Comparison of ENCODE assay signal across 8 cellular contexts in genomic region chr13:80341098-80341701, GRCh38. TPM values are rescaled to one million over a fixed set of nuclear protein-coding genes. Genes with fewer than 3 reads are reported as not detected.
DNase-seq lines count a peak whose midpoint lies in the region; ATAC-seq and TF ChIP-seq lines count a peak whose summit lies in the region.

Gene SPRY2, minus strand, starts transcription at chr13:80341126. Its CDS starts 3,421 bp downstream, at chr13:80337705.

- H3K9me3 Mint-ChIP-seq in activated CD8-positive, alpha-beta T cell treated with anti-CD3 and anti-CD28 coated beads, Interleukin-2, amount 10 ng/mL, durations not matched to agents 7 days and 5 days (ENCODE audit: insufficient read depth): no peaks in the 10 kb centered on the region
- H3K9me3 Mint-ChIP-seq in mesothelial cell of epicardium: no peaks in the 10 kb centered on the region

- WGBS in esophagus, 2 donors: 1% methylated on average over 29 to 55 of the region's 55 CpGs

- H3K36me3 Mint-ChIP-seq in activated CD8-positive, alpha-beta T cell treated with anti-CD3 and anti-CD28 coated beads, Interleukin-2, amount 10 ng/mL, durations not matched to agents 7 days and 5 days (ENCODE audit: low read depth): no peaks in the 10 kb centered on the region
- peaks cover 13% of the 10 kb centered on the region for H3K36me3 Mint-ChIP-seq in mesothelial cell of epicardium

- H3K9me3 ChIP-seq in esophagus (ENCODE audit: control insufficient read depth in 2 of 2, insufficient read depth in 1 of 2, low read depth in 1 of 2, low read length in 1 of 2): no peaks in the 10 kb centered on the region

- peak; percentile 61 for TF ChIP-seq POLR2A in GM18951 (IDR thresholded peaks at IDR 0.05; ENCODE audit: extremely low read depth, insufficient read depth, insufficient read length)

- POLR2A ChIA-PET in BJ (lab: Charles Lee): interaction anchor here (0.6 to 1.0 kb wide), 3 partner anchors 405 to 744 kb away, joined by 3 to 6 read pairs (median 4); no protein-coding TSS in a partner anchor
- POLR2A ChIA-PET in activated CD8-positive, alpha-beta T cell treated with anti-CD3 and anti-CD28 coated beads, Interleukin-2, amount 10 ng/mL, durations not matched to agents 7 days and 5 days (lab: Charles Lee): no interaction called here

- peak; percentile 71 for ATAC-seq in HG03097 (IDR thresholded peaks at IDR 0.05; ENCODE audit: low FRiP score, unreplicated experiment)
- ATAC-seq in activated CD8-positive, alpha-beta T cell treated with anti-CD3 and anti-CD28 coated beads, Interleukin-2, amount 10 ng/mL, durations not matched to agents 7 days and 5 days: peak; percentile 53

- H3K4me3 ChIP-seq in BJ (ENCODE audit: low read depth, low read length): peak within 1 kb of the TSS; percentile 86
- H3K4me3 ChIP-seq in esophagus (ENCODE audit: low read depth in 1 of 2, low read length in 2 of 2): peak within 1 kb of the TSS; percentile 66 to 76

- TF ChIP-seq CTCF in BJ (IDR thresholded peaks at IDR 0.05; ENCODE audit: insufficient read depth, low read depth, low read length) (no peak), mesothelial cell of epicardium (IDR thresholded peaks at IDR 0.05; ENCODE audit: unreplicated experiment) (no peak), subcutaneous adipose tissue (IDR thresholded peaks at IDR 0.05; ENCODE audit: low read depth) (no peak)

- peaks cover 15% of the 10 kb centered on the region for H3K4me1 Mint-ChIP-seq in activated CD8-positive, alpha-beta T cell treated with anti-CD3 and anti-CD28 coated beads, Interleukin-2, amount 10 ng/mL, durations not matched to agents 7 days and 5 days (ENCODE audit: low read depth)
- H3K4me1 Mint-ChIP-seq in mesothelial cell of epicardium: peaks cover 56% of the 10 kb centered on the region

- no peak within 1 kb of the TSS for H3K27ac Mint-ChIP-seq in activated CD8-positive, alpha-beta T cell treated with anti-CD3 and anti-CD28 coated beads, Interleukin-2, amount 10 ng/mL, durations not matched to agents 7 days and 5 days
- H3K27ac Mint-ChIP-seq in mesothelial cell of epicardium: peak within 1 kb of the TSS; percentile 98

- no peaks in the 10 kb centered on the region for H3K27me3 ChIP-seq in BJ (ENCODE audit: control insufficient read depth, insufficient read depth, low read length)
- no peaks in the 10 kb centered on the region for H3K27me3 ChIP-seq in esophagus (ENCODE audit: control insufficient read depth in 1 of 2, insufficient read depth in 2 of 2, low read length in 2 of 2)

- CTCF ChIA-PET in BJ (lab: Yijun Ruan, JAX): interaction anchor here (0.8 to 3.3 kb wide), 9 partner anchors 8 to 666 kb away, joined by 3 to 48 read pairs (median 4); no protein-coding TSS in a partner anchor
- CTCF ChIA-PET in activated CD8-positive, alpha-beta T cell treated with anti-CD3 and anti-CD28 coated beads, Interleukin-2, amount 10 ng/mL, durations not matched to agents 7 days and 5 days (lab: Charles Lee): no interaction called here

- peak within 1 kb of the TSS; percentile 68 for H3K4me3 Mint-ChIP-seq in activated CD8-positive, alpha-beta T cell treated with anti-CD3 and anti-CD28 coated beads, Interleukin-2, amount 10 ng/mL, durations not matched to agents 7 days and 5 days
- no peak within 1 kb of the TSS for H3K4me3 Mint-ChIP-seq in mesothelial cell of epicardium

- in situ Hi-C loops in GM18951 (cut with MboI; ENCODE audit: low sequenced_read_pairs, unreplicated experiment): no loop called here

- H3K27me3 Mint-ChIP-seq in activated CD8-positive, alpha-beta T cell treated with anti-CD3 and anti-CD28 coated beads, Interleukin-2, amount 10 ng/mL, durations not matched to agents 7 days and 5 days (ENCODE audit: low read depth): peaks cover 42% of the 10 kb centered on the region
- H3K27me3 Mint-ChIP-seq in mesothelial cell of epicardium (ENCODE audit: low read depth): no peaks in the 10 kb centered on the region

- DNase-seq in BJ (ENCODE audit: low read depth): peak; percentile 70
- peak; percentile 44 for DNase-seq in NCI-H2171 (lab: John Stamatoyannopoulos, UW)
- DNase-seq in activated CD8-positive, alpha-beta T cell treated with anti-CD3 and anti-CD28 coated beads, Interleukin-2, amount 10 ng/mL, durations not matched to agents 7 days and 5 days: peak; percentile 42
- DNase-seq in mesothelial cell of epicardium (ENCODE audit: low spot score in 2 of 2, unreplicated experiment in 2 of 2): peak; percentile 80 to 86

- peaks cover 3% of the 10 kb centered on the region; the same call in 1 of the 2 replicates for H3K36me3 ChIP-seq in BJ (ENCODE audit: control insufficient read depth, insufficient read depth, low read length)
- H3K36me3 ChIP-seq in esophagus (ENCODE audit: control insufficient read depth in 2 of 2, insufficient read depth in 2 of 2, low read length in 1 of 2): peaks cover 0 to 3% of the 10 kb centered on the region in 2 donors

- H3K27ac ChIP-seq in esophagus (ENCODE audit: low read depth in 2 of 2, low read length in 1 of 2): peak within 1 kb of the TSS; percentile 97

- H3K4me1 ChIP-seq in esophagus (ENCODE audit: control insufficient read depth in 2 of 2, insufficient read depth in 2 of 2, low read length in 1 of 2): peaks cover 2 to 8% of the 10 kb centered on the region in 2 donors

RNA-seq across cellular contexts. Expression of gene SPRY2, which starts in this region (rescaled TPM):
- 21.0 and 21.6 TPM in 2 replicates for polyA plus RNA-seq in BJ (2011; rRNA removed)
- 18.0 and 25.0 TPM in 2 replicates for polyA minus RNA-seq in BJ (2011; rRNA and poly(A)+ RNA removed)
- total RNA-seq in activated CD8-positive, alpha-beta T cell treated with anti-CD3 and anti-CD28 coated beads, Interleukin-2, amount 10 ng/mL, durations not matched to agents 7 days and 5 days: under 1 TPM; 0.10 to 0.29 TPM
- polyA plus RNA-seq in esophagus: 1 to 10 TPM; 5.3 to 8.3 TPM
- 57.7 to 60.8 TPM (median 59.9 TPM) in 3 replicates for total RNA-seq in mesothelial cell of epicardium
- 10 to 100 TPM; 48.3 to 84.9 (median 68.0) TPM for total RNA-seq in subcutaneous adipose tissue

Comparison
In these comparisons a context has a peak if more than half of its experiments do, and no peak if none do; other contexts are left out.
1. Peak in every context shown above with its lines: DNase-seq, ATAC-seq, H3K4me3 ChIP-seq and H3K27ac ChIP-seq.
2. RNA of gene SPRY2 (total RNA-seq): 48.3 to 84.9 TPM in subcutaneous adipose tissue and 57.7 to 60.8 TPM in mesothelial cell of epicardium; 0.10 to 0.29 TPM in activated CD8-positive, alpha-beta T cell treated with anti-CD3 and anti-CD28 coated beads, Interleukin-2, amount 10 ng/mL, durations not matched to agents 7 days and 5 days; every median in the first group is over 10 times any median in the second.
3. Peak in DNase-seq and ATAC-seq in activated CD8-positive, alpha-beta T cell treated with anti-CD3 and anti-CD28 coated beads, Interleukin-2, amount 10 ng/mL, durations not matched to agents 7 days and 5 days; RNA of the gene not detected or under 1 TPM.